8 cellular contexts compared by ENCODE assay signal in genomic region chr12:11958216-11959091, GRCh38.
DNase-seq lines count a peak whose midpoint lies in the region; ATAC-seq and TF ChIP-seq lines count a peak whose summit lies in the region.

No MANE protein-coding gene starts in this region.

- intact Hi-C loops in CD4-positive, alpha-beta memory T cell (cut with micrococcal nuclease): loop anchor here (5.0 to 10.0 kb wide), 2 partner anchors 36 to 46 kb away; no protein-coding TSS in a partner anchor

- H3K36me3 Mint-ChIP-seq in CD4-positive, alpha-beta memory T cell: no peaks in the 10 kb centered on the region
- peaks cover 6% of the 10 kb centered on the region for H3K36me3 Mint-ChIP-seq in activated T-helper 17 cell treated with anti-CD3 and anti-CD28 coated beads, Interleukin-2, amount 50 U/mL, for 72 hours (ENCODE audit: low read depth)
- H3K36me3 Mint-ChIP-seq in type B pancreatic cell: no peaks in the 10 kb centered on the region

- no peaks in the 10 kb centered on the region for H3K36me3 ChIP-seq in CD4-positive, alpha-beta memory T cell (ENCODE audit: insufficient read depth, low read length)
- no peaks in the 10 kb centered on the region for H3K36me3 ChIP-seq in suprapubic skin

- no peak overlapping the region for H3K4me3 ChIP-seq in CD4-positive, alpha-beta memory T cell (ENCODE audit: low read length in 2 of 2)
- no peak overlapping the region for H3K4me3 ChIP-seq in suprapubic skin

- DNase-seq in CD4-positive, alpha-beta memory T cell: peak in 1 of 5 donors; percentile 8
- peak; percentile 91 for DNase-seq in HS-5 (ENCODE audit: low read depth)
- DNase-seq in kidney glomerular epithelial cell (lab: John Stamatoyannopoulos, UW): peak; percentile 88
- no peak for DNase-seq in suprapubic skin (ENCODE audit: low spot score in 2 of 2)
- DNase-seq in type B pancreatic cell (ENCODE audit: extremely low spot score, unreplicated experiment): no peak
- no peak for DNase-seq in erythroblast (lab: John Stamatoyannopoulos, UW)

- H3K4me1 Mint-ChIP-seq in CD4-positive, alpha-beta memory T cell: peaks cover 28 to 44% (median 34%) of the 10 kb centered on the region in 4 donors
- H3K4me1 Mint-ChIP-seq in activated T-helper 17 cell treated with anti-CD3 and anti-CD28 coated beads, Interleukin-2, amount 50 U/mL, for 72 hours: peaks cover 38% of the 10 kb centered on the region
- H3K4me1 Mint-ChIP-seq in type B pancreatic cell (ENCODE audit: unreplicated experiment): peaks cover 7% of the 10 kb centered on the region

- ATAC-seq in activated T-helper 17 cell treated with anti-CD3 and anti-CD28 coated beads, Interleukin-2, amount 50 U/mL, for 72 hours (replicated peaks): peak; percentile 98
- no peak for ATAC-seq in GM19463 (IDR thresholded peaks at IDR 0.05; ENCODE audit: unreplicated experiment)

- H3K4me3 Mint-ChIP-seq in CD4-positive, alpha-beta memory T cell: peak overlapping the region in 7 of 8 donors; percentile 13 to 65 (median 30)
- H3K4me3 Mint-ChIP-seq in activated T-helper 17 cell treated with anti-CD3 and anti-CD28 coated beads, Interleukin-2, amount 50 U/mL, for 72 hours: peak overlapping the region; percentile 72
- no peak overlapping the region for H3K4me3 Mint-ChIP-seq in type B pancreatic cell

- H3K9me3 Mint-ChIP-seq in CD4-positive, alpha-beta memory T cell: no peaks in the 10 kb centered on the region
- no peaks in the 10 kb centered on the region for H3K9me3 Mint-ChIP-seq in activated T-helper 17 cell treated with anti-CD3 and anti-CD28 coated beads, Interleukin-2, amount 50 U/mL, for 72 hours
- H3K9me3 Mint-ChIP-seq in type B pancreatic cell: peaks cover 4% of the 10 kb centered on the region

- CTCF ChIA-PET in CD4-positive, alpha-beta memory T cell (lab: Charles Lee; ENCODE audit: partially characterized antibody): interaction anchor here (0.8 to 1.7 kb wide), 4 partner anchors 8 to 207 kb away, joined by 3 to 6 read pairs (median 4); no protein-coding TSS in a partner anchor

- H3K4me1 ChIP-seq in CD4-positive, alpha-beta memory T cell (ENCODE audit: insufficient read depth, low read length): peaks cover 25% of the 10 kb centered on the region
- no peaks in the 10 kb centered on the region for H3K4me1 ChIP-seq in suprapubic skin

- POLR2A ChIA-PET in CD4-positive, alpha-beta memory T cell (lab: Charles Lee; ENCODE audit: partially characterized antibody): interaction anchor here (0.6 to 1.2 kb wide), 3 partner anchors 11 to 23 kb away, joined by 3 to 5 read pairs (median 4); no protein-coding TSS in a partner anchor

- TF ChIP-seq POLR2A in suprapubic skin (IDR thresholded peaks at IDR 0.05) (no peak), erythroblast (IDR thresholded peaks at IDR 0.05; ENCODE audit: low read length) (no peak)

- no peaks in the 10 kb centered on the region for H3K27me3 ChIP-seq in CD4-positive, alpha-beta memory T cell (ENCODE audit: insufficient read depth, low read length)
- H3K27me3 ChIP-seq in suprapubic skin: peaks cover 2% of the 10 kb centered on the region

- H3K9me3 ChIP-seq in CD4-positive, alpha-beta memory T cell (ENCODE audit: control insufficient read depth in 1 of 2, low read length in 2 of 2): no peaks in the 10 kb centered on the region
- H3K9me3 ChIP-seq in suprapubic skin: no peaks in the 10 kb centered on the region

- no peak for TF ChIP-seq CTCF in suprapubic skin (IDR thresholded peaks at IDR 0.05)
- no peak for TF ChIP-seq CTCF in type B pancreatic cell (conservative IDR thresholded peaks at IDR 0.05)

- no peaks in the 10 kb centered on the region for H3K27me3 Mint-ChIP-seq in CD4-positive, alpha-beta memory T cell
- no peaks in the 10 kb centered on the region for H3K27me3 Mint-ChIP-seq in activated T-helper 17 cell treated with anti-CD3 and anti-CD28 coated beads, Interleukin-2, amount 50 U/mL, for 72 hours
- H3K27me3 Mint-ChIP-seq in type B pancreatic cell: peaks cover 26% of the 10 kb centered on the region

- peak overlapping the region in 6 of 7 donors; percentile 11 to 86 (median 74) for H3K27ac Mint-ChIP-seq in CD4-positive, alpha-beta memory T cell
- peak overlapping the region; percentile 78 for H3K27ac Mint-ChIP-seq in activated T-helper 17 cell treated with anti-CD3 and anti-CD28 coated beads, Interleukin-2, amount 50 U/mL, for 72 hours
- no peak overlapping the region for H3K27ac Mint-ChIP-seq in type B pancreatic cell

- H3K27ac ChIP-seq in CD4-positive, alpha-beta memory T cell (ENCODE audit: low read depth, low read length): no peak overlapping the region
- no peak overlapping the region for H3K27ac ChIP-seq in suprapubic skin

- 71% methylated on average over 9 of the region's 9 CpGs for WGBS in suprapubic skin

- no peak for TF ChIP-seq EP300 in suprapubic skin (IDR thresholded peaks at IDR 0.05)

Comparison
In these comparisons a context has a peak if more than half of its experiments do, and no peak if none do; other contexts are left out.
1. DNase-seq: peak in HS-5 (single experiment) and kidney glomerular epithelial cell (single experiment); none in suprapubic skin (0 of 2), type B pancreatic cell (single experiment) and erythroblast (0 of 2).